Comparison of ENCODE assay signal across 15 cellular contexts in the genomic region with DNA sequence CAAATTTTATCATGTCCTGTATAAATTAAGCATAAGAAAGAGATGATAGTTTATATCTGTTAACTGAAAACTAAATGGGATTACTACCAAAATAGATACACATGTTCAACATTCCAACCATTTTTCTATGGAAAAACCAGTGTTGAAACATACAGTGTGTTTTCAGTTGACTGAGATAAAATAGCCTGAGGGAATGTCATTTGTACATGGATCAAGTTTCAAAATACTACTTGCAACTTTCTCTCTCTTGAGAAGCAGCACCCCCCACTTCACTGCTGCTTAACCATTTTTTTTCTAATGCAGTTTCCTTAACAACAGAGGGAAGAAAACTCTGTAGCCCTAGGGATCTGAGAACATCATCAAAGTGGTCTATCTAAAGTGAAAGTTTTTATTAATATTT.
DNase-seq lines count a peak whose midpoint lies in the region; FAIRE-seq and TF ChIP-seq lines count a peak whose summit lies in the region.
"Had no signal": no experiment of that assay in that cellular context is flagged by ENCODE, and none has a peak within 500 bp of the region (broad histone marks: within the 10 kb centered on the region; RNA-seq: fewer than 3 reads in every experiment).

No MANE protein-coding gene starts in this region.

- POLR2A ChIA-PET in activated CD4-positive, alpha-beta memory T cell treated with anti-CD3 and anti-CD28 coated beads for 36 hours (lab: Charles Lee): no interaction called here

- DNase-seq in EL (peak; percentile 84), NCI-H226 (peak; percentile 78), endodermal cell (no peak), mesothelial cell of epicardium (ENCODE audit: low spot score in 2 of 2, unreplicated experiment in 2 of 2) (no peak), NK-92 (lab: John Stamatoyannopoulos, UW; ENCODE audit: unreplicated experiment) (no peak), GM12891 (ENCODE audit: insufficient read length, low spot score) (no peak)
- DNase-seq in activated CD4-positive, alpha-beta memory T cell treated with anti-CD3 and anti-CD28 coated beads for 36 hours: no peak
- DNase-seq in stimulated activated CD4-positive, alpha-beta T cell treated with anti-CD3 and anti-CD28 coated beads, Interleukin-4, amount 100 ng/mL, for 24 hours: no peak
- DNase-seq: activated CD4-positive, alpha-beta T cell treated with anti-CD3 and anti-CD28 coated beads for 36 hours; DMS 273 treated with DMSO at 0.1 percent for 48 hours; glutamatergic neuron; NCI-H446; ovary; Right ventricle myocardium superior had no signal

- H3K27me3 Mint-ChIP-seq in endodermal cell (ENCODE audit: insufficient read depth) (no peaks in the 10 kb centered on the region), mesothelial cell of epicardium (ENCODE audit: low read depth) (no peaks in the 10 kb centered on the region)
- peaks cover 2% of the 10 kb centered on the region for H3K27me3 Mint-ChIP-seq in activated CD4-positive, alpha-beta memory T cell treated with anti-CD3 and anti-CD28 coated beads for 36 hours

- intact Hi-C loops in activated CD4-positive, alpha-beta memory T cell treated with anti-CD3 and anti-CD28 coated beads for 36 hours (cut with micrococcal nuclease): no loop called here

- H3K4me1 ChIP-seq in endodermal cell (ENCODE audit: control insufficient read depth, insufficient read depth, low read length): peaks cover 11% of the 10 kb centered on the region

- H3K4me3 Mint-ChIP-seq in endodermal cell: no peak overlapping the region
- H3K4me3 Mint-ChIP-seq in mesothelial cell of epicardium: no peak overlapping the region
- no peak overlapping the region for H3K4me3 Mint-ChIP-seq in activated CD4-positive, alpha-beta memory T cell treated with anti-CD3 and anti-CD28 coated beads for 36 hours
- H3K4me3 Mint-ChIP-seq: activated CD4-positive, alpha-beta T cell treated with anti-CD3 and anti-CD28 coated beads for 36 hours; activated T-helper 17 cell treated with anti-CD3 and anti-CD28 coated beads, Interleukin-2, amount 50 U/mL, for 72 hours had no signal

- CTCF ChIA-PET in activated CD4-positive, alpha-beta memory T cell treated with anti-CD3 and anti-CD28 coated beads for 36 hours (lab: Charles Lee): no interaction called here

- no peak overlapping the region for H3K27ac ChIP-seq in endodermal cell (ENCODE audit: low read depth, low read length)
- H3K27ac ChIP-seq: ovary had no signal

- no peaks in the 10 kb centered on the region for H3K36me3 Mint-ChIP-seq in endodermal cell (ENCODE audit: low read depth)
- H3K36me3 Mint-ChIP-seq in mesothelial cell of epicardium: peaks cover 2% of the 10 kb centered on the region
- H3K36me3 Mint-ChIP-seq in activated CD4-positive, alpha-beta memory T cell treated with anti-CD3 and anti-CD28 coated beads for 36 hours: no peaks in the 10 kb centered on the region

- H3K27me3 ChIP-seq in endodermal cell (ENCODE audit: control insufficient read depth, insufficient read depth, low read length, poor library complexity, severe bottlenecking): no peaks in the 10 kb centered on the region
- H3K27me3 ChIP-seq: ovary had no signal

- no peak for TF ChIP-seq CTCF in endodermal cell (conservative IDR thresholded peaks at IDR 0.05)
- TF ChIP-seq CTCF in mesothelial cell of epicardium (IDR thresholded peaks at IDR 0.05; ENCODE audit: unreplicated experiment): no peak

- H3K27ac Mint-ChIP-seq in endodermal cell: peak overlapping the region; percentile 90
- peak overlapping the region; percentile 92 for H3K27ac Mint-ChIP-seq in mesothelial cell of epicardium
- no peak overlapping the region for H3K27ac Mint-ChIP-seq in activated CD4-positive, alpha-beta memory T cell treated with anti-CD3 and anti-CD28 coated beads for 36 hours
- H3K27ac Mint-ChIP-seq: activated CD4-positive, alpha-beta T cell treated with anti-CD3 and anti-CD28 coated beads for 36 hours; activated T-helper 17 cell treated with anti-CD3 and anti-CD28 coated beads, Interleukin-2, amount 50 U/mL, for 72 hours had no signal

- peaks cover 20% of the 10 kb centered on the region for H3K4me1 Mint-ChIP-seq in endodermal cell
- peaks cover 35% of the 10 kb centered on the region for H3K4me1 Mint-ChIP-seq in mesothelial cell of epicardium
- H3K4me1 Mint-ChIP-seq in activated CD4-positive, alpha-beta memory T cell treated with anti-CD3 and anti-CD28 coated beads for 36 hours (ENCODE audit: low read depth): no peaks in the 10 kb centered on the region
- H3K4me1 Mint-ChIP-seq: activated CD4-positive, alpha-beta T cell treated with anti-CD3 and anti-CD28 coated beads for 36 hours; activated T-helper 17 cell treated with anti-CD3 and anti-CD28 coated beads, Interleukin-2, amount 50 U/mL, for 72 hours had no signal

- no peaks in the 10 kb centered on the region for H3K9me3 ChIP-seq in endodermal cell (ENCODE audit: control insufficient read depth, low read length)
- H3K9me3 ChIP-seq: ovary had no signal

- no peaks in the 10 kb centered on the region for H3K9me3 Mint-ChIP-seq in endodermal cell
- H3K9me3 Mint-ChIP-seq in mesothelial cell of epicardium: no peaks in the 10 kb centered on the region
- H3K9me3 Mint-ChIP-seq in activated CD4-positive, alpha-beta memory T cell treated with anti-CD3 and anti-CD28 coated beads for 36 hours: no peaks in the 10 kb centered on the region
- H3K9me3 Mint-ChIP-seq: activated T-helper 17 cell treated with anti-CD3 and anti-CD28 coated beads, Interleukin-2, amount 50 U/mL, for 72 hours had no signal

- FAIRE-seq in GM12891 (lab: Jason Lieb, UNC): no peak

- H3K36me3 ChIP-seq in endodermal cell (ENCODE audit: control insufficient read depth, insufficient read depth, low read length): no peaks in the 10 kb centered on the region
- H3K36me3 ChIP-seq: ovary had no signal

- H3K4me3 ChIP-seq in endodermal cell (ENCODE audit: low read length): no peak overlapping the region
- H3K4me3 ChIP-seq: ovary had no signal

- TF ChIP-seq POLR2A in GM12891 (IDR thresholded peaks at IDR 0.05; ENCODE audit: low read depth, low read length): no peak

- no peak overlapping the region for H3K9ac ChIP-seq in endodermal cell (ENCODE audit: extremely low read depth, low read length, poor library complexity, severe bottlenecking)

TF ChIP-seq in GM12891, 5 proteins besides CTCF, POLR2A, EP300 and RAD21:
- TF ChIP-seq PAX5 (IDR thresholded peaks at IDR 0.05; ENCODE audit: insufficient read depth, low read length, severe bottlenecking): no peak
- no peak for TF ChIP-seq POLR2AphosphoS5 (IDR thresholded peaks at IDR 0.05; ENCODE audit: low read depth, low read length)
- no peak for TF ChIP-seq POU2F2 (IDR thresholded peaks at IDR 0.05; ENCODE audit: low read depth, low read length)
- no peak for TF ChIP-seq TAF1 (IDR thresholded peaks at IDR 0.05; ENCODE audit: low read depth, low read length)
- TF ChIP-seq SPI1 (IDR thresholded peaks at IDR 0.05; ENCODE audit: low read depth, low read length): no peak

Comparison
In these comparisons a context has a peak if more than half of its experiments do, and no peak if none do; other contexts are left out.
1. DNase-seq: peak in EL (single experiment) and NCI-H226 (single experiment); none in endodermal cell (single experiment), mesothelial cell of epicardium (0 of 2), NK-92 (single experiment), GM12891 (single experiment), activated CD4-positive, alpha-beta memory T cell treated with anti-CD3 and anti-CD28 coated beads for 36 hours (single experiment) and stimulated activated CD4-positive, alpha-beta T cell treated with anti-CD3 and anti-CD28 coated beads, Interleukin-4, amount 100 ng/mL, for 24 hours (single experiment).